ENCODE assay signal across 8 cellular contexts in the genomic region with DNA sequence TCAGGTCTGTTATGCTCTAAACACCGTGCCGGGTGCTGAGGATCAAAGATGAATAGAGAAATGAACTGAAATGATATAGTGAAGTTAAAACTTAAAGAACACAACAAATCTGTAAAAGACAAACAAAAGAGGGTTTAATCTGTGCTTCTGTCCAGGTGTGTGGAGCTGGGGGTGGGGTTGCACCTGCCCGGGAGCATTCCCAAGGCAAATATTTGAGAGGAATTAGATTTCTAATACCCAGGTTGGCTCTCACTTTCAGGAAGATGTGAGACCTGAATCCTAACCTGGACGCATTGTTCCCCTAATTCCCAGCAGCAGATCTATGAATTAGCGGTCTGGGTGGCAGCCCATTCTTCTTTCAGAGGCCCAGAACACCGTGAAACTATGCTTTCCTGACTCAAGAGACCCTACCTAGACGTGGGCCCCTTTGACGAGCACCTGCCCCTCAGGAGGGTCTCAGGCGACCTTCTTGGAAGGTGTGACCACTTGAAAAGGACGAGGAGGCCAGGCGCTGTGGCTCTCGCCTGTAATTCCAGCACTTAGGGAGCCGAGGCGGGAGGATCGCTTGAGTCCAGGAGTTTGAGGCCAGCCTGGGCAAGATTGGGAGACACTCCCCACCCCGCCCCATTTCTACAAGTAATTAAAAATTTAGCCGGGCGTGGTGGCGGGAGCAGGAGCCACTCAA. TPM values are rescaled to one million over a fixed set of nuclear protein-coding genes. Genes with fewer than 3 reads are reported as not detected.
DNase-seq lines count a peak whose midpoint lies in the region; ATAC-seq and TF ChIP-seq lines count a peak whose summit lies in the region.

No MANE protein-coding gene starts in this region.

- H3K4me2 ChIP-seq in hepatocyte: peak overlapping the region; percentile 85

- H3K4me3 Mint-ChIP-seq in stimulated activated memory B cell treated with anti-CD40 and anti-IgM and Interleukin-4, amounts not matched to agents 10 μg/mL and 1 μg/mL and 100 μg/mL, for 72 hours: peak overlapping the region; percentile 90

- peaks cover 11% of the 10 kb centered on the region for H3K36me3 Mint-ChIP-seq in stimulated activated memory B cell treated with anti-CD40 and anti-IgM and Interleukin-4, amounts not matched to agents 10 μg/mL and 1 μg/mL and 100 μg/mL, for 72 hours

- H3K9me3 ChIP-seq in WERI-Rb-1 (ENCODE audit: severe bottlenecking) (no peaks in the 10 kb centered on the region), hepatocyte (ENCODE audit: low read depth) (no peaks in the 10 kb centered on the region)

- H3K4me1 Mint-ChIP-seq in stimulated activated memory B cell treated with anti-CD40 and anti-IgM and Interleukin-4, amounts not matched to agents 10 μg/mL and 1 μg/mL and 100 μg/mL, for 72 hours: peaks cover 47% of the 10 kb centered on the region

- DNase-seq in NCI-H1436 (lab: John Stamatoyannopoulos, UW) (peak; percentile 28), NCI-H1436 treated with DMSO at 0.1 percent for 48 hours (lab: John Stamatoyannopoulos, UW) (no peak), WERI-Rb-1 (no peak), hepatocyte (ENCODE audit: low spot score) (no peak), pons (ENCODE audit: low spot score) (no peak), DMS79 treated with DMSO at 0.1 percent for 48 hours (lab: John Stamatoyannopoulos, UW) (no peak)

- no peaks in the 10 kb centered on the region for H3K9me2 ChIP-seq in hepatocyte (replicated peaks; ENCODE audit: insufficient read depth)

- H3K27ac ChIP-seq in WERI-Rb-1 (peak overlapping the region; percentile 92), hepatocyte (peak overlapping the region; percentile 93)

- peaks cover 10% of the 10 kb centered on the region for H3K4me1 ChIP-seq in hepatocyte (ENCODE audit: insufficient read depth)

- H3K79me2 ChIP-seq in hepatocyte: peaks cover 4% of the 10 kb centered on the region

- H3K9me3 Mint-ChIP-seq in stimulated activated memory B cell treated with anti-CD40 and anti-IgM and Interleukin-4, amounts not matched to agents 10 μg/mL and 1 μg/mL and 100 μg/mL, for 72 hours: no peaks in the 10 kb centered on the region

- WGBS in hepatocyte (ENCODE audit: low lambda C conversion rate, missing lambda C conversion rate): 30% methylated on average over 19 of the region's 19 CpGs

- ATAC-seq in stimulated activated memory B cell treated with anti-CD40 and anti-IgM and Interleukin-4, amounts not matched to agents 10 μg/mL and 1 μg/mL and 100 μg/mL, for 72 hours: no peak
- no peak for ATAC-seq in HG02884 (IDR thresholded peaks at IDR 0.05; ENCODE audit: unreplicated experiment)

- H3K36me3 ChIP-seq in WERI-Rb-1 (peaks cover 11% of the 10 kb centered on the region), hepatocyte (replicated peaks; ENCODE audit: insufficient read depth, low read depth) (no peaks in the 10 kb centered on the region)

- no peaks in the 10 kb centered on the region for H3K27me3 Mint-ChIP-seq in stimulated activated memory B cell treated with anti-CD40 and anti-IgM and Interleukin-4, amounts not matched to agents 10 μg/mL and 1 μg/mL and 100 μg/mL, for 72 hours

- peak overlapping the region; percentile 98 for H2AFZ ChIP-seq in hepatocyte

- no peaks in the 10 kb centered on the region for H3K27me3 ChIP-seq in WERI-Rb-1 (ENCODE audit: insufficient read depth, low read depth, severe bottlenecking)
- no peaks in the 10 kb centered on the region for H3K27me3 ChIP-seq in hepatocyte

- TF ChIP-seq CTCF in WERI-Rb-1 (IDR thresholded peaks at IDR 0.05; ENCODE audit: low read depth, low read length) (no peak), hepatocyte (IDR thresholded peaks at IDR 0.05; ENCODE audit: poor library complexity) (no peak)

- H4K20me1 ChIP-seq in hepatocyte (ENCODE audit: insufficient read depth, poor library complexity, severe bottlenecking): no peaks in the 10 kb centered on the region

- peak overlapping the region; percentile 79 for H3K4me3 ChIP-seq in WERI-Rb-1 (ENCODE audit: low read depth, low read length)
- peak overlapping the region; percentile 97 for H3K4me3 ChIP-seq in hepatocyte

- H3K27ac Mint-ChIP-seq in stimulated activated memory B cell treated with anti-CD40 and anti-IgM and Interleukin-4, amounts not matched to agents 10 μg/mL and 1 μg/mL and 100 μg/mL, for 72 hours: peak overlapping the region; percentile 98

RNA-seq across cellular contexts. Expression of a gene that starts 0.7 kb away (rescaled TPM):
- 7.9 and 17.6 TPM in 2 replicates for total RNA-seq in hepatocyte
- 41.9 and 42.5 TPM in 2 replicates for polyA plus RNA-seq in hepatocyte

RNA-seq across cellular contexts. Expression of a gene that starts 7.4 kb away (rescaled TPM):
- total RNA-seq in hepatocyte: 0.52 and 1.6 TPM in 2 replicates
- polyA plus RNA-seq in hepatocyte: 1.9 and 3.0 TPM in 2 replicates

RNA-seq across cellular contexts. Expression of a gene that starts 22.2 kb away (rescaled TPM):
- 0.03 and 0.12 TPM in 2 replicates for total RNA-seq in hepatocyte
- 0.32 TPM in 1 of 2 replicates, not detected in the other for polyA plus RNA-seq in hepatocyte

RNA-seq across cellular contexts. Expression of a gene that starts 38.7 kb away (rescaled TPM):
- total RNA-seq in hepatocyte: 10.5 and 18.8 TPM in 2 replicates
- polyA plus RNA-seq in hepatocyte: 13.6 and 16.1 TPM in 2 replicates

RNA-seq across cellular contexts. Expression of a gene that starts 39.9 kb away (rescaled TPM):
- total RNA-seq in hepatocyte: 6.3 and 11.4 TPM in 2 replicates
- polyA plus RNA-seq in hepatocyte: 17.2 and 19.4 TPM in 2 replicates
